Comparison of ENCODE assay signal across 2 cellular contexts in the genomic region with DNA sequence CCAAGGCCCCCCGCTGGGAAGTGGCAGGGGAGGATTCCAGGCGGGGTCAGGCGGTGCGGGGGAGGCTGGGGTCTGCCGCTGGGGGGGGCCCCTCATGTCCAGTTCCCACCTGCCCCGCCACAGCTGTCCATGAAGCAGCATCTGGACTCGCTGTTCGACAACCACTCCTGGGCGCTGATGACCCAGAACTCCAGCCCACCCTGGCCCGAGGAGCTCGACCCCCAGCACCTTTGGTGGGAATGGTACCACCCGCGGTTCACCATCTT. TPM values are rescaled to one million over a fixed set of nuclear protein-coding genes. Genes with fewer than 3 reads are reported as not detected.
"Had no signal": no experiment of that assay in that cellular context is flagged by ENCODE, and none has a peak within 500 bp of the region (broad histone marks: within the 10 kb centered on the region; RNA-seq: fewer than 3 reads in every experiment).

No MANE protein-coding gene starts in this region.

RNA-seq across cellular contexts. Expression of a gene that starts 7.1 kb away (rescaled TPM):
- total RNA-seq: GM12878 had no signal

RNA-seq across cellular contexts. Expression of a gene that starts 11.1 kb away (rescaled TPM):
- total RNA-seq: GM12878 had no signal

RNA-seq across cellular contexts. Expression of a gene that starts 14.6 kb away (rescaled TPM):
- total RNA-seq: GM12878 had no signal

RNA-seq across cellular contexts. Expression of a gene that starts 24.9 kb away (rescaled TPM):
- total RNA-seq: G401, GM12878 had no signal
- polyA plus RNA-seq: GM12878 had no signal

RNA-seq across cellular contexts. Expression of a gene that starts 44.5 kb away (rescaled TPM):
- total RNA-seq: GM12878 had no signal
